ENCODE assay signal across 24 cellular contexts in genomic region chr17:41956522-41956921, GRCh38. TPM values are rescaled to one million over a fixed set of nuclear protein-coding genes. Genes with fewer than 3 reads are reported as not detected.
"Had no signal": no experiment of that assay in that cellular context is flagged by ENCODE, and none has a peak within 500 bp of the region (broad histone marks: within the 10 kb centered on the region; RNA-seq: fewer than 3 reads in every experiment).

No MANE protein-coding gene starts in this region.

- H3K9me3 Mint-ChIP-seq: activated naive CD4-positive, alpha-beta T cell treated with anti-CD3 and anti-CD28 coated beads, Interleukin-2, amount 50 U/mL, for 72 hours; activated T-cell treated with anti-CD3 and anti-CD28 coated beads, Interleukin-2, amount 50 U/mL, for 72 hours; endodermal cell; nephron had no signal

- H3K27me3 Mint-ChIP-seq: progenitor cell of endocrine pancreas had no signal

- H3K36me3 ChIP-seq: uterus had no signal

- H3K27me3 ChIP-seq: esophagus muscularis mucosa, foreskin keratinocyte, testis, uterus had no signal

- H3K27ac ChIP-seq: esophagus muscularis mucosa, foreskin keratinocyte, skin epidermis, testis, uterus had no signal

- H3K4me1 ChIP-seq: esophagus muscularis mucosa, foreskin keratinocyte, uterus had no signal

- H3K27ac Mint-ChIP-seq: activated naive CD4-positive, alpha-beta T cell treated with anti-CD3 and anti-CD28 coated beads, Interleukin-2, amount 50 U/mL, for 72 hours; activated T-cell treated with anti-CD3 and anti-CD28 coated beads, Interleukin-2, amount 50 U/mL, for 72 hours; endodermal cell; progenitor cell of endocrine pancreas had no signal

- H3K36me3 Mint-ChIP-seq: activated naive CD4-positive, alpha-beta T cell treated with anti-CD3 and anti-CD28 coated beads, Interleukin-2, amount 50 U/mL, for 72 hours had no signal

- DNase-seq: activated CD4-positive, alpha-beta T cell treated with anti-CD3 and anti-CD28 coated beads for 4 hours; activated CD4-positive, alpha-beta T cell treated with anti-CD3 and anti-CD28 coated beads, Interleukin-2, amount 50 U/mL, for 4 hours; activated naive CD4-positive, alpha-beta T cell; activated T-cell treated with anti-CD3 and anti-CD28 coated beads for 4 hours; activated T-cell treated with anti-CD3 and anti-CD28 coated beads, Interleukin-2, amount 50 U/mL, for 72 hours; aorta; caudate nucleus; endodermal cell; foreskin keratinocyte; left colon; mammary epithelial cell; stimulated activated CD4-positive, alpha-beta T cell treated with anti-CD3 and anti-CD28 coated beads, Interleukin-12 subunit alpha, Interleukin-12 subunit beta, amount 100 ng/mL, for 4 hours; stimulated activated CD4-positive, alpha-beta T cell treated with anti-CD3 and anti-CD28 coated beads, Interleukin-4, amount 100 ng/mL, for 1 hour; stimulated activated naive CD8-positive, alpha-beta T cell treated with anti-CD3 and anti-CD28 coated beads, Interleukin-15, Interleukin-2, amounts not matched to agents 100 U/mL and 50 U/mL, for 24 hours; testis; trophoblast cell; uterus had no signal

- H3K4me3 ChIP-seq: esophagus muscularis mucosa, skin epidermis, testis, uterus had no signal

- H3K4me3 Mint-ChIP-seq: activated T-cell treated with anti-CD3 and anti-CD28 coated beads, Interleukin-2, amount 50 U/mL, for 72 hours; endodermal cell; nephron had no signal

- ATAC-seq: activated naive CD4-positive, alpha-beta T cell treated with anti-CD3 and anti-CD28 coated beads, Interleukin-2, amount 50 U/mL, for 72 hours; activated T-cell treated with anti-CD3 and anti-CD28 coated beads, Interleukin-2, amount 50 U/mL, for 72 hours; foreskin keratinocyte; left colon; sciatic nerve; stimulated activated naive CD8-positive, alpha-beta T cell treated with anti-CD3 and anti-CD28 coated beads, Interleukin-15, Interleukin-2, amounts not matched to agents 100 U/mL and 50 U/mL, for 24 hours had no signal

- H3K9me3 ChIP-seq: esophagus muscularis mucosa, testis, uterus had no signal

RNA-seq across cellular contexts. Expression of gene ODAD4, which starts 26.1 kb away (rescaled TPM):
- total RNA-seq: mononuclear cell had no signal
